In the genomic region with DNA sequence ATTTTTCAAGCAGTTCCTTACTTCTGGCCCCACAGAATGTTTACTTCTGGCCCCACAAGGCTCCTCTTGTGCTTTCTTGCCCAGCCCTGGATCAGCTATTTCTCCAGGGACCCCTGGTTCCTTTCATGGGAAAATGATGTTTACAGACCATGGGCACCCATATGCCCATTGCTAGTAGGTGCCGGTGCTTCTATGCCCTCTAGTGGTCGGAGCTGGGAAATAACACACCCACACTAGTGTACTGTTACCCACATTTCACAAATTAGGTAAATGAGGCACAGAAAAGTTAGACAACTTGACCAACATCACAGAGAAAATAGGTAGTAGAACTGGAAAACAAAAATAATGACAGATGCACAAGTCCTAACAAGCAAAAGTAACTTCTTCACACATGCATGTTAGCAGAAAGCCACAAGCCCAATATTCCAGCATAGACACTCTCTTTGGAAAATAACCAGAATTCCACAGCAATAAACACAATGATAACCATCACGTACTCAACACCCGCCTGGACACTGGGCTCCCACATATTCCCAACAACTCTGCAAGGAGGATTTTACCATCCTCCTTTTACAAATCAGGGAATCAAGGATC, we compare ENCODE assay signal across 8 cellular contexts. TPM values are rescaled to one million over a fixed set of nuclear protein-coding genes. Genes with fewer than 3 reads are reported as not detected.
DNase-seq lines count a peak whose midpoint lies in the region; ATAC-seq, FAIRE-seq and TF ChIP-seq lines count a peak whose summit lies in the region.

No MANE protein-coding gene starts in this region.

- POLR2A ChIA-PET in OCI-LY7 (lab: Charles Lee): interaction anchor here (0.6 kb wide), 1 partner anchor 1705 kb away, joined by 3 read pairs; no protein-coding TSS in a partner anchor

- no peak overlapping the region for H3K4me3 ChIP-seq in OCI-LY7 (ENCODE audit: low read depth, low read length, poor library complexity, severe bottlenecking)
- no peak overlapping the region for H3K4me3 ChIP-seq in foreskin fibroblast (ENCODE audit: low read depth in 1 of 2, low read length in 2 of 2)

- H3K4me2 ChIP-seq in OCI-LY7 (ENCODE audit: low read length): no peak overlapping the region

- H3K9me2 ChIP-seq in OCI-LY7 (ENCODE audit: insufficient read depth, low read length): no peaks in the 10 kb centered on the region

- H3K36me3 ChIP-seq in OCI-LY7 (ENCODE audit: insufficient read depth, low read length): no peaks in the 10 kb centered on the region

- CTCF ChIA-PET in OCI-LY7 (lab: Charles Lee; ENCODE audit: unreplicated experiment): interaction anchor here (1.0 kb wide), 1 partner anchor 30 kb away, joined by 3 read pairs; no protein-coding TSS in a partner anchor

- no peaks in the 10 kb centered on the region for H3K79me2 ChIP-seq in OCI-LY7 (ENCODE audit: insufficient read depth, low read depth, low read length)

- TF ChIP-seq POLR2A in H54 (IDR thresholded peaks at IDR 0.05; ENCODE audit: low read depth, low read length): no peak

- H2AFZ ChIP-seq in OCI-LY7 (ENCODE audit: low read length): no peak overlapping the region

- intact Hi-C loops in OCI-LY7 (cut with micrococcal nuclease; ENCODE audit: unreplicated experiment): loop anchor here (1.0 kb wide), 2 partner anchors 31 to 67 kb away; no protein-coding TSS in a partner anchor

- H3K27ac ChIP-seq in OCI-LY7 (ENCODE audit: low read depth, low read length, poor library complexity, severe bottlenecking): no peak overlapping the region

- DNase-seq in Ammon's horn (ENCODE audit: low spot score) (peak; percentile 26), H54 (ENCODE audit: insufficient read length, low spot score) (no peak), OCI-LY7 (ENCODE audit: low spot score) (peak; percentile 70), foreskin fibroblast (peak; percentile 10 to 56), retina (peak; percentile 36), putamen (ENCODE audit: low spot score) (no peak)
- DNase-seq in activated T-cell treated with anti-CD3 and anti-CD28 coated beads, Interleukin-2, amount 50 U/mL, for 1 hour: peak; percentile 69

- peak; percentile 68 for FAIRE-seq in H54 (lab: Jason Lieb, UNC)

- ATAC-seq in GM18858 (IDR thresholded peaks at IDR 0.05; ENCODE audit: unreplicated experiment): no peak

- TF ChIP-seq CTCF in OCI-LY7 (conservative IDR thresholded peaks at IDR 0.05; ENCODE audit: low read length): peak; percentile 89
- peak; percentile 63 for TF ChIP-seq CTCF in foreskin fibroblast (IDR thresholded peaks at IDR 0.05; ENCODE audit: low read depth, low read length)

- H4K20me1 ChIP-seq in OCI-LY7 (ENCODE audit: insufficient read depth, low read length): no peaks in the 10 kb centered on the region

- no peaks in the 10 kb centered on the region for H3K9me3 ChIP-seq in OCI-LY7 (ENCODE audit: low read length)

- H3K4me1 ChIP-seq in OCI-LY7 (ENCODE audit: insufficient read depth, low read length, poor library complexity, severe bottlenecking): peaks cover 10% of the 10 kb centered on the region

- BruUV-seq in OCI-LY7 (replicated peaks; lab: Mats Ljungman, UMichigan): no TSS peak

RNA-seq across cellular contexts. Expression of a gene that starts 1.3 kb away (rescaled TPM):
- not detected in 2 replicates for total RNA-seq in OCI-LY7 (2014; rRNA removed; shearing (Covaris generic))
- not detected in 2 replicates for total RNA-seq in OCI-LY7 (2022)

RNA-seq across cellular contexts. Expression of a gene that starts 42.4 kb away (rescaled TPM):
- not detected in 2 replicates for total RNA-seq in OCI-LY7 (2014; rRNA removed; shearing (Covaris generic))
- not detected in 2 replicates for total RNA-seq in OCI-LY7 (2022)

RNA-seq across cellular contexts. Expression of a gene that starts 45.6 kb away (rescaled TPM):
- total RNA-seq in OCI-LY7 (2014; rRNA removed; shearing (Covaris generic)): not detected in 2 replicates
- total RNA-seq in OCI-LY7 (2022): not detected in 2 replicates

Comparison
In these comparisons a context has a peak if more than half of its experiments do, and no peak if none do; other contexts are left out.
1. DNase-seq: peak in Ammon's horn (single experiment), OCI-LY7 (single experiment), activated T-cell treated with anti-CD3 and anti-CD28 coated beads, Interleukin-2, amount 50 U/mL, for 1 hour (single experiment), foreskin fibroblast (2 of 2) and retina (single experiment); none in H54 (single experiment) and putamen (single experiment).